19 cellular contexts compared by ENCODE assay signal in genomic region chr3:49618412-49618811, GRCh38.
"Had no signal": no experiment of that assay in that cellular context is flagged by ENCODE, and none has a peak within 500 bp of the region (broad histone marks: within the 10 kb centered on the region; RNA-seq: fewer than 3 reads in every experiment).

No MANE protein-coding gene starts in this region.

- H3K27ac Mint-ChIP-seq: activated naive CD4-positive, alpha-beta T cell treated with anti-CD3 and anti-CD28 coated beads, Interleukin-2, amount 50 U/mL, for 24 hours; activated T-cell treated with anti-CD3 and anti-CD28 coated beads, Interleukin-2, amount 50 U/mL, for 72 hours; immature natural killer cell; stimulated activated memory B cell treated with anti-CD40 and anti-IgM and Interleukin-4, amounts not matched to agents 10 μg/mL and 1 μg/mL and 100 μg/mL, for 72 hours had no signal

- H3K36me3 ChIP-seq: cardiac muscle cell, heart right ventricle, sigmoid colon, spleen, thoracic aorta, WERI-Rb-1 had no signal

- ATAC-seq: activated T-cell treated with anti-CD3 and anti-CD28 coated beads, Interleukin-2, amount 50 U/mL, for 72 hours; heart right ventricle; left ventricle myocardium superior; stimulated activated memory B cell treated with anti-CD40 and anti-IgM and Interleukin-4, amounts not matched to agents 10 μg/mL and 1 μg/mL and 100 μg/mL, for 72 hours had no signal

- H3K4me1 ChIP-seq: heart right ventricle, parathyroid adenoma, sigmoid colon, spleen had no signal

- H3K27me3 Mint-ChIP-seq: activated naive CD4-positive, alpha-beta T cell treated with anti-CD3 and anti-CD28 coated beads, Interleukin-2, amount 50 U/mL, for 24 hours had no signal

- H3K9ac ChIP-seq: parathyroid adenoma had no signal

- H2AFZ ChIP-seq: parathyroid adenoma had no signal

- H3K4me1 Mint-ChIP-seq: activated naive CD4-positive, alpha-beta T cell treated with anti-CD3 and anti-CD28 coated beads, Interleukin-2, amount 50 U/mL, for 24 hours; immature natural killer cell; stimulated activated memory B cell treated with anti-CD40 and anti-IgM and Interleukin-4, amounts not matched to agents 10 μg/mL and 1 μg/mL and 100 μg/mL, for 72 hours had no signal

- H3K4me3 Mint-ChIP-seq: activated naive CD4-positive, alpha-beta T cell treated with anti-CD3 and anti-CD28 coated beads, Interleukin-2, amount 50 U/mL, for 24 hours; activated T-cell treated with anti-CD3 and anti-CD28 coated beads, Interleukin-2, amount 50 U/mL, for 72 hours; immature natural killer cell; stimulated activated memory B cell treated with anti-CD40 and anti-IgM and Interleukin-4, amounts not matched to agents 10 μg/mL and 1 μg/mL and 100 μg/mL, for 72 hours had no signal

- FAIRE-seq: astrocyte, endometrium had no signal

- H3K9me3 Mint-ChIP-seq: activated naive CD4-positive, alpha-beta T cell treated with anti-CD3 and anti-CD28 coated beads, Interleukin-2, amount 50 U/mL, for 24 hours; activated T-cell treated with anti-CD3 and anti-CD28 coated beads, Interleukin-2, amount 50 U/mL, for 72 hours; immature natural killer cell; stimulated activated memory B cell treated with anti-CD40 and anti-IgM and Interleukin-4, amounts not matched to agents 10 μg/mL and 1 μg/mL and 100 μg/mL, for 72 hours had no signal

- DNase-seq: activated CD4-positive, alpha-beta T cell treated with anti-CD3 and anti-CD28 coated beads, Interleukin-2, amount 50 U/mL, for 4 hours; activated gamma-delta T cell; activated T-cell treated with anti-CD3 and anti-CD28 coated beads, Interleukin-2, amount 50 U/mL, for 72 hours; dorsolateral prefrontal cortex; heart right ventricle; immature natural killer cell; left ventricle myocardium superior; sigmoid colon; spleen; stimulated activated CD4-positive, alpha-beta T cell treated with anti-CD3 and anti-CD28 coated beads, Interleukin-4, amount 100 ng/mL, for 4 hours; T-helper 2 cell; WERI-Rb-1 had no signal

- H3K27ac ChIP-seq: cardiac muscle cell, heart right ventricle, parathyroid adenoma, sigmoid colon, spleen, thoracic aorta, WERI-Rb-1 had no signal

- H3K9me3 ChIP-seq: heart right ventricle, sigmoid colon, spleen, thoracic aorta had no signal

- H3K27me3 ChIP-seq: cardiac muscle cell, dorsolateral prefrontal cortex, heart right ventricle, sigmoid colon, spleen had no signal

- H3K4me3 ChIP-seq: cardiac muscle cell, dorsolateral prefrontal cortex, heart right ventricle, sigmoid colon, spleen, thoracic aorta had no signal

- H3K36me3 Mint-ChIP-seq: activated naive CD4-positive, alpha-beta T cell treated with anti-CD3 and anti-CD28 coated beads, Interleukin-2, amount 50 U/mL, for 24 hours; immature natural killer cell; stimulated activated memory B cell treated with anti-CD40 and anti-IgM and Interleukin-4, amounts not matched to agents 10 μg/mL and 1 μg/mL and 100 μg/mL, for 72 hours had no signal

- H3K79me2 ChIP-seq: parathyroid adenoma had no signal
